2 cellular contexts compared by ENCODE assay signal in the genomic region with DNA sequence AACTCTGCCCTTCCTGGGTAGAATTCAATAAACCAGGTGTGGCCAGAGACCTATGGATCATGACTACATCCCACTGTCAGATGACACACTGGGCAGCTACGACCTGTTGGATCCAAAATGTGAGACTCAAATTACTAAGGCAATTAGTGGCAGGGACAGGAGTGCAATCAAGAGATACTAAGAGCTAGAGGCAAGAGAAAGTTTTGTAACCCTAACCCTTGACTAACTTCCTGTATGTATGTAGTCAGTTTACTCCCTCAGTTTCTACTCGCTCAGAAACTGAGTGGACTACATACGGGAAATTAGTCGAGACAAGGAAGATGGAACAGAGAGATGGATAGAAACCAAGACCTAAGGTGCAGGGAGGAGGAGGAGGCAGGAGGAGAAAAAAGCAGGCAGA.
TF ChIP-seq lines count a peak whose summit lies in the region.

No MANE protein-coding gene starts in this region.

TF ChIP-seq in GM12878, 131 proteins besides CTCF, POLR2A, EP300 and RAD21:
- TF ChIP-seq MXI1 (IDR thresholded peaks at IDR 0.05; ENCODE audit: low read depth, low read length) (no peak), EZH2 (IDR thresholded peaks at IDR 0.05; ENCODE audit: borderline replicate concordance, control insufficient read depth, low read depth, low read length) (no peak), YBX1 (IDR thresholded peaks at IDR 0.05) (no peak), LARP7 (IDR thresholded peaks at IDR 0.05) (no peak), SIN3A (IDR thresholded peaks at IDR 0.05; ENCODE audit: low read depth, low read length) (no peak), TCF3 (IDR thresholded peaks at IDR 0.05; ENCODE audit: borderline replicate concordance, insufficient read depth, low read depth, low read length) (no peak), STAT1 (conservative IDR thresholded peaks at IDR 0.05) (no peak)
- TF ChIP-seq, protein P1, sequence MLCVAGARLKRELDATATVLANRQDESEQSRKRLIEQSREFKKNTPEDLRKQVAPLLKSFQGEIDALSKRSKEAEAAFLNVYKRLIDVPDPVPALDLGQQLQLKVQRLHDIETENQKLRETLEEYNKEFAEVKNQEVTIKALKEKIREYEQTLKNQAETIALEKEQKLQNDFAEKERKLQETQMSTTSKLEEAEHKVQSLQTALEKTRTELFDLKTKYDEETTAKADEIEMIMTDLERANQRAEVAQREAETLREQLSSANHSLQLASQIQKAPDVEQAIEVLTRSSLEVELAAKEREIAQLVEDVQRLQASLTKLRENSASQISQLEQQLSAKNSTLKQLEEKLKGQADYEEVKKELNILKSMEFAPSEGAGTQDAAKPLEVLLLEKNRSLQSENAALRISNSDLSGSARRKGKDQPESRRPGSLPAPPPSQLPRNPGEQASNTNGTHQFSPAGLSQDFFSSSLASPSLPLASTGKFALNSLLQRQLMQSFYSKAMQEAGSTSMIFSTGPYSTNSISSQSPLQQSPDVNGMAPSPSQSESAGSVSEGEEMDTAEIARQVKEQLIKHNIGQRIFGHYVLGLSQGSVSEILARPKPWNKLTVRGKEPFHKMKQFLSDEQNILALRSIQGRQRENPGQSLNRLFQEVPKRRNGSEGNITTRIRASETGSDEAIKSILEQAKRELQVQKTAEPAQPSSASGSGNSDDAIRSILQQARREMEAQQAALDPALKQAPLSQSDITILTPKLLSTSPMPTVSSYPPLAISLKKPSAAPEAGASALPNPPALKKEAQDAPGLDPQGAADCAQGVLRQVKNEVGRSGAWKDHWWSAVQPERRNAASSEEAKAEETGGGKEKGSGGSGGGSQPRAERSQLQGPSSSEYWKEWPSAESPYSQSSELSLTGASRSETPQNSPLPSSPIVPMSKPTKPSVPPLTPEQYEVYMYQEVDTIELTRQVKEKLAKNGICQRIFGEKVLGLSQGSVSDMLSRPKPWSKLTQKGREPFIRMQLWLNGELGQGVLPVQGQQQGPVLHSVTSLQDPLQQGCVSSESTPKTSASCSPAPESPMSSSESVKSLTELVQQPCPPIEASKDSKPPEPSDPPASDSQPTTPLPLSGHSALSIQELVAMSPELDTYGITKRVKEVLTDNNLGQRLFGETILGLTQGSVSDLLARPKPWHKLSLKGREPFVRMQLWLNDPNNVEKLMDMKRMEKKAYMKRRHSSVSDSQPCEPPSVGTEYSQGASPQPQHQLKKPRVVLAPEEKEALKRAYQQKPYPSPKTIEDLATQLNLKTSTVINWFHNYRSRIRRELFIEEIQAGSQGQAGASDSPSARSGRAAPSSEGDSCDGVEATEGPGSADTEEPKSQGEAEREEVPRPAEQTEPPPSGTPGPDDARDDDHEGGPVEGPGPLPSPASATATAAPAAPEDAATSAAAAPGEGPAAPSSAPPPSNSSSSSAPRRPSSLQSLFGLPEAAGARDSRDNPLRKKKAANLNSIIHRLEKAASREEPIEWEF (IDR thresholded peaks at IDR 0.05; ENCODE audit: insufficient replicate concordance, low read depth, low read length), result no peak
- TF ChIP-seq, protein P2, sequence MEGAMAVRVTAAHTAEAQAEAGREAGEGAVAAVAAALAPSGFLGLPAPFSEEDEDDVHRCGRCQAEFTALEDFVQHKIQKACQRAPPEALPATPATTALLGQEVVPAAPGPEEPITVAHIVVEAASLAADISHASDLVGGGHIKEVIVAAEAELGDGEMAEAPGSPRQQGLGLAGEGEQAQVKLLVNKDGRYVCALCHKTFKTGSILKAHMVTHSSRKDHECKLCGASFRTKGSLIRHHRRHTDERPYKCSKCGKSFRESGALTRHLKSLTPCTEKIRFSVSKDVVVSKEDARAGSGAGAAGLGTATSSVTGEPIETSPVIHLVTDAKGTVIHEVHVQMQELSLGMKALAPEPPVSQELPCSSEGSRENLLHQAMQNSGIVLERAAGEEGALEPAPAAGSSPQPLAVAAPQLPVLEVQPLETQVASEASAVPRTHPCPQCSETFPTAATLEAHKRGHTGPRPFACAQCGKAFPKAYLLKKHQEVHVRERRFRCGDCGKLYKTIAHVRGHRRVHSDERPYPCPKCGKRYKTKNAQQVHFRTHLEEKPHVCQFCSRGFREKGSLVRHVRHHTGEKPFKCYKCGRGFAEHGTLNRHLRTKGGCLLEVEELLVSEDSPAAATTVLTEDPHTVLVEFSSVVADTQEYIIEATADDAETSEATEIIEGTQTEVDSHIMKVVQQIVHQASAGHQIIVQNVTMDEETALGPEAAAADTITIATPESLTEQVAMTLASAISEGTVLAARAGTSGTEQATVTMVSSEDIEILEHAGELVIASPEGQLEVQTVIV (IDR thresholded peaks at IDR 0.05; ENCODE audit: borderline replicate concordance, partially characterized antibody), result no peak
- TF ChIP-seq, protein P3, sequence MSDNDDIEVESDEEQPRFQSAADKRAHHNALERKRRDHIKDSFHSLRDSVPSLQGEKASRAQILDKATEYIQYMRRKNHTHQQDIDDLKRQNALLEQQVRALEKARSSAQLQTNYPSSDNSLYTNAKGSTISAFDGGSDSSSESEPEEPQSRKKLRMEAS (IDR thresholded peaks at IDR 0.05; ENCODE audit: low read depth, low read length), result no peak
- TF ChIP-seq, protein P4, sequence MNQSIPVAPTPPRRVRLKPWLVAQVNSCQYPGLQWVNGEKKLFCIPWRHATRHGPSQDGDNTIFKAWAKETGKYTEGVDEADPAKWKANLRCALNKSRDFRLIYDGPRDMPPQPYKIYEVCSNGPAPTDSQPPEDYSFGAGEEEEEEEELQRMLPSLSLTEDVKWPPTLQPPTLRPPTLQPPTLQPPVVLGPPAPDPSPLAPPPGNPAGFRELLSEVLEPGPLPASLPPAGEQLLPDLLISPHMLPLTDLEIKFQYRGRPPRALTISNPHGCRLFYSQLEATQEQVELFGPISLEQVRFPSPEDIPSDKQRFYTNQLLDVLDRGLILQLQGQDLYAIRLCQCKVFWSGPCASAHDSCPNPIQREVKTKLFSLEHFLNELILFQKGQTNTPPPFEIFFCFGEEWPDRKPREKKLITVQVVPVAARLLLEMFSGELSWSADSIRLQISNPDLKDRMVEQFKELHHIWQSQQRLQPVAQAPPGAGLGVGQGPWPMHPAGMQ (IDR thresholded peaks at IDR 0.05; ENCODE audit: borderline replicate concordance), result no peak
- TF ChIP-seq, protein P5, sequence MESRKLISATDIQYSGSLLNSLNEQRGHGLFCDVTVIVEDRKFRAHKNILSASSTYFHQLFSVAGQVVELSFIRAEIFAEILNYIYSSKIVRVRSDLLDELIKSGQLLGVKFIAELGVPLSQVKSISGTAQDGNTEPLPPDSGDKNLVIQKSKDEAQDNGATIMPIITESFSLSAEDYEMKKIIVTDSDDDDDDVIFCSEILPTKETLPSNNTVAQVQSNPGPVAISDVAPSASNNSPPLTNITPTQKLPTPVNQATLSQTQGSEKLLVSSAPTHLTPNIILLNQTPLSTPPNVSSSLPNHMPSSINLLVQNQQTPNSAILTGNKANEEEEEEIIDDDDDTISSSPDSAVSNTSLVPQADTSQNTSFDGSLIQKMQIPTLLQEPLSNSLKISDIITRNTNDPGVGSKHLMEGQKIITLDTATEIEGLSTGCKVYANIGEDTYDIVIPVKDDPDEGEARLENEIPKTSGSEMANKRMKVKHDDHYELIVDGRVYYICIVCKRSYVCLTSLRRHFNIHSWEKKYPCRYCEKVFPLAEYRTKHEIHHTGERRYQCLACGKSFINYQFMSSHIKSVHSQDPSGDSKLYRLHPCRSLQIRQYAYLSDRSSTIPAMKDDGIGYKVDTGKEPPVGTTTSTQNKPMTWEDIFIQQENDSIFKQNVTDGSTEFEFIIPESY (IDR thresholded peaks at IDR 0.05), result no peak

TF ChIP-seq in HEK293T, 16 proteins besides CTCF, POLR2A, EP300 and RAD21:
- no peak for TF ChIP-seq BHLHE40 (IDR thresholded peaks at IDR 0.05; ENCODE audit: borderline replicate concordance)
- TF ChIP-seq, protein P6, sequence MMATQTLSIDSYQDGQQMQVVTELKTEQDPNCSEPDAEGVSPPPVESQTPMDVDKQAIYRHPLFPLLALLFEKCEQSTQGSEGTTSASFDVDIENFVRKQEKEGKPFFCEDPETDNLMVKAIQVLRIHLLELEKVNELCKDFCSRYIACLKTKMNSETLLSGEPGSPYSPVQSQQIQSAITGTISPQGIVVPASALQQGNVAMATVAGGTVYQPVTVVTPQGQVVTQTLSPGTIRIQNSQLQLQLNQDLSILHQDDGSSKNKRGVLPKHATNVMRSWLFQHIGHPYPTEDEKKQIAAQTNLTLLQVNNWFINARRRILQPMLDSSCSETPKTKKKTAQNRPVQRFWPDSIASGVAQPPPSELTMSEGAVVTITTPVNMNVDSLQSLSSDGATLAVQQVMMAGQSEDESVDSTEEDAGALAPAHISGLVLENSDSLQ (IDR thresholded peaks at IDR 0.05), result no peak
- TF ChIP-seq FOXM1 (IDR thresholded peaks at IDR 0.05; ENCODE audit: borderline replicate concordance), result no peak
- no peak for TF ChIP-seq NFRKB (IDR thresholded peaks at IDR 0.05)
- TF ChIP-seq L3MBTL2 (conservative IDR thresholded peaks at IDR 0.05), result no peak
- no peak for TF ChIP-seq FOXK2 (IDR thresholded peaks at IDR 0.05)
- no peak for TF ChIP-seq HDGF (IDR thresholded peaks at IDR 0.05; ENCODE audit: borderline replicate concordance)
